ENCODE assay signal across 1 cellular context in genomic region chr4:146379744-146380143, GRCh38.
A peak's percentile ranks its signal among the peaks of the same experiment; 100 is the strongest.
TF ChIP-seq lines count a peak whose summit lies in the region.

No MANE protein-coding gene starts in this region.

TF ChIP-seq in HepG2, 621 proteins besides CTCF, POLR2A, EP300 and RAD21 (continued from another document):
- peak; percentile 51; the same call in 1 of the 2 replicates for TF ChIP-seq ZNF646 (CRISPR knock-in tag; IDR thresholded peaks at IDR 0.05)
- peak; percentile 29; the same call in 1 of the 2 replicates for TF ChIP-seq GATAD2A (CRISPR knock-in tag; IDR thresholded peaks at IDR 0.05)
- no peak for TF ChIP-seq ZNF720 (CRISPR knock-in tag; IDR thresholded peaks at IDR 0.05)
- TF ChIP-seq FOSL2 (CRISPR knock-in tag; IDR thresholded peaks at IDR 0.05) = peak; percentile 66
- no peak for TF ChIP-seq PBX2 (CRISPR knock-in tag; IDR thresholded peaks at IDR 0.05)
- TF ChIP-seq ZNF326 (CRISPR knock-in tag; IDR thresholded peaks at IDR 0.05; ENCODE audit: borderline replicate concordance) = no peak
- no peak for TF ChIP-seq FOXJ3 (CRISPR knock-in tag; IDR thresholded peaks at IDR 0.05; ENCODE audit: borderline replicate concordance)
- no peak for TF ChIP-seq ZNF660 (CRISPR knock-in tag; IDR thresholded peaks at IDR 0.05; ENCODE audit: borderline replicate concordance, low read depth)
- no peak for TF ChIP-seq GZF1 (CRISPR knock-in tag; IDR thresholded peaks at IDR 0.05)
- no peak for TF ChIP-seq CBX5 (CRISPR knock-in tag; IDR thresholded peaks at IDR 0.05; ENCODE audit: borderline replicate concordance)
- no peak; the same call in 1 of the 2 replicates for TF ChIP-seq ZNF644 (CRISPR knock-in tag; IDR thresholded peaks at IDR 0.05; ENCODE audit: low read depth)
- no peak for TF ChIP-seq AKNA (CRISPR knock-in tag; IDR thresholded peaks at IDR 0.05; ENCODE audit: borderline replicate concordance)
- TF ChIP-seq ARID5B (CRISPR knock-in tag; IDR thresholded peaks at IDR 0.05) = peak; percentile 45
- no peak for TF ChIP-seq KAT8 (CRISPR knock-in tag; IDR thresholded peaks at IDR 0.05)
- 0 out of 4 replicates have a peak, but pooled peaks of 1 of the 2 experiments have one; percentile 57 for TF ChIP-seq NR2F1 (CRISPR knock-in tag; IDR thresholded peaks at IDR 0.05)
- TF ChIP-seq FOXP1 (IDR thresholded peaks at IDR 0.05) = no peak
- no peak for TF ChIP-seq FOXP1 (CRISPR knock-in tag; IDR thresholded peaks at IDR 0.05)
- peak; percentile 84 for TF ChIP-seq ARID3A (IDR thresholded peaks at IDR 0.05; ENCODE audit: low read depth, low read length)
- no peak for TF ChIP-seq HOXA7 (CRISPR knock-in tag; IDR thresholded peaks at IDR 0.05)
- no peak for TF ChIP-seq GRHL1 (CRISPR knock-in tag; conservative IDR thresholded peaks at IDR 0.05)
- no peak for TF ChIP-seq NFKBIZ (CRISPR knock-in tag; IDR thresholded peaks at IDR 0.05)
- no peak for TF ChIP-seq ZBTB3 (CRISPR knock-in tag; IDR thresholded peaks at IDR 0.05; ENCODE audit: borderline replicate concordance, low read depth)
- no peak for TF ChIP-seq TSC22D2 (CRISPR knock-in tag; IDR thresholded peaks at IDR 0.05; ENCODE audit: borderline replicate concordance)
- no peak for TF ChIP-seq ZNF704 (CRISPR knock-in tag; IDR thresholded peaks at IDR 0.05; ENCODE audit: borderline replicate concordance)
- TF ChIP-seq NBN (conservative IDR thresholded peaks at IDR 0.05) = no peak
- no peak for TF ChIP-seq SMYD3 (CRISPR knock-in tag; IDR thresholded peaks at IDR 0.05)
- TF ChIP-seq FOXA3 (CRISPR knock-in tag; IDR thresholded peaks at IDR 0.05) = 0 out of 2 replicates have a peak, but pooled peaks have one; percentile 12
- no peak for TF ChIP-seq ZNF879 (CRISPR knock-in tag; IDR thresholded peaks at IDR 0.05)
